12 cellular contexts compared by ENCODE assay signal in genomic region chr6:89564752-89565427, GRCh38.
DNase-seq lines count a peak whose midpoint lies in the region; ATAC-seq and TF ChIP-seq lines count a peak whose summit lies in the region.
"Had no signal": no experiment of that assay in that cellular context is flagged by ENCODE, and none has a peak within 500 bp of the region (broad histone marks: within the 10 kb centered on the region; RNA-seq: fewer than 3 reads in every experiment).

No MANE protein-coding gene starts in this region.

- no peaks in the 10 kb centered on the region for H3K9me3 ChIP-seq in adrenal gland (replicated peaks in 1 of 3)
- H3K9me3 ChIP-seq: BLaER1 treated with 17β-estradiol and CSF1 and Interleukin-3, amounts not matched to agents 10 nM and 100 nM; SJSA1 had no signal

- peak overlapping the region in 1 of 5 donors; percentile 8 for H3K27ac ChIP-seq in adrenal gland
- H3K27ac ChIP-seq: BLaER1 treated with 17β-estradiol and CSF1 and Interleukin-3, amounts not matched to agents 10 nM and 100 nM; SJSA1 had no signal

- H3K4me3 ChIP-seq in adrenal gland, result no peak overlapping the region
- H3K4me3 ChIP-seq: BLaER1 treated with 17β-estradiol and CSF1 and Interleukin-3, amounts not matched to agents 10 nM and 100 nM; SJSA1 had no signal

- no peak for TF ChIP-seq POLR2A in adrenal gland (IDR thresholded peaks at IDR 0.05)

- DNase-seq in NCI-H146 treated with DMSO at 0.1 percent for 48 hours (lab: John Stamatoyannopoulos, UW; ENCODE audit: unreplicated experiment), result peak; percentile 38
- DNase-seq in adrenal gland, result peak in 4 of 7 donors; percentile 12 to 34 (median 21)
- peak; percentile 8 for DNase-seq in hepatic stellate cell (ENCODE audit: low spot score)
- DNase-seq in sciatic nerve (ENCODE audit: low spot score), result no peak
- DNase-seq in NK-92 treated with Interleukin-12 subunit alpha and Interleukin-12 subunit beta, amount 100 ng/mL, for 24 hours (lab: John Stamatoyannopoulos, UW), result no peak
- no peak for DNase-seq in NCI-H526 treated with DMSO at 0.1 percent for 48 hours (lab: John Stamatoyannopoulos, UW)
- DNase-seq: activated CD8-positive, alpha-beta T cell treated with anti-CD3 and anti-CD28 coated beads, Interleukin-2, amount 10 ng/mL, durations not matched to agents 7 days and 5 days; stimulated activated CD4-positive, alpha-beta T cell treated with anti-CD3 and anti-CD28 coated beads, Interleukin-2, amount 100 ng/mL, for 48 hours had no signal

- intact Hi-C loops in adrenal gland (cut with DNase I) (no loop called here), sciatic nerve (cut with DNase I) (no loop called here)

- 41 to 49% (median 45%) methylated on average over 8 of the region's 8 CpGs for WGBS in adrenal gland, 4 donors

- peaks cover 4 to 9% of the 10 kb centered on the region in 2 donors for H3K4me1 ChIP-seq in adrenal gland (replicated peaks in 1 of 2)
- H3K4me1 ChIP-seq: BLaER1 treated with 17β-estradiol and CSF1 and Interleukin-3, amounts not matched to agents 10 nM and 100 nM; SJSA1 had no signal

- H3K36me3 ChIP-seq in adrenal gland (replicated peaks in 1 of 2), result no peaks in the 10 kb centered on the region
- H3K36me3 ChIP-seq: BLaER1 treated with 17β-estradiol and CSF1 and Interleukin-3, amounts not matched to agents 10 nM and 100 nM; SJSA1 had no signal

- ATAC-seq in sciatic nerve (peak; percentile 67), HG03095 (IDR thresholded peaks at IDR 0.05; ENCODE audit: unreplicated experiment) (no peak)
- ATAC-seq: activated CD8-positive, alpha-beta T cell treated with anti-CD3 and anti-CD28 coated beads, Interleukin-2, amount 10 ng/mL, durations not matched to agents 7 days and 5 days; activated T-helper 17 cell treated with anti-CD3 and anti-CD28 coated beads, Interleukin-2, amount 50 U/mL, for 72 hours had no signal

- no peaks in the 10 kb centered on the region for H3K27me3 ChIP-seq in adrenal gland
- H3K27me3 ChIP-seq: BLaER1 treated with 17β-estradiol and CSF1 and Interleukin-3, amounts not matched to agents 10 nM and 100 nM had no signal

- no peak for TF ChIP-seq CTCF in adrenal gland (IDR thresholded peaks at IDR 0.05)

Comparison
In these comparisons a context has a peak if more than half of its experiments do, and no peak if none do; other contexts are left out.
1. DNase-seq: peak in NCI-H146 treated with DMSO at 0.1 percent for 48 hours (single experiment), adrenal gland (4 of 7) and hepatic stellate cell (single experiment); none in sciatic nerve (single experiment), NK-92 treated with Interleukin-12 subunit alpha and Interleukin-12 subunit beta, amount 100 ng/mL, for 24 hours (single experiment) and NCI-H526 treated with DMSO at 0.1 percent for 48 hours (single experiment).